24 cellular contexts compared by ENCODE assay signal in genomic region chr19:41586064-41586463, GRCh38. TPM values are rescaled to one million over a fixed set of nuclear protein-coding genes. Genes with fewer than 3 reads are reported as not detected.
"Had no signal": no experiment of that assay in that cellular context is flagged by ENCODE, and none has a peak within 500 bp of the region (broad histone marks: within the 10 kb centered on the region; RNA-seq: fewer than 3 reads in every experiment).

No MANE protein-coding gene starts in this region.

- H3K27me3 ChIP-seq: SJSA1 had no signal

- H3K4me1 ChIP-seq: SJSA1 had no signal

- H3K27me3 Mint-ChIP-seq: IgD-negative memory B cell had no signal

- DNase-seq: Kasumi-1, MM.1S, NCI-H1092 treated with DMSO at 0.1 percent for 48 hours, NCI-H1436, NCI-H187, NCI-H2029, NCI-H2081 treated with DMSO at 0.1 percent for 48 hours, NCI-H2171, NCI-H226, NCI-H446, NCI-H510A, NCI-H524 treated with DMSO at 0.1 percent for 48 hours, NCI-H69, NCI-H774, Right ventricle myocardium superior, RPMI8226, SIG-M5, SK-N-SH had no signal

- ATAC-seq: K562 had no signal

- H3K4me3 ChIP-seq: K562, SJSA1 had no signal

- H3K9me3 ChIP-seq: SK-N-SH had no signal

- H3K4me1 Mint-ChIP-seq: IgD-negative memory B cell had no signal

- H3K36me3 ChIP-seq: SJSA1 had no signal

- H3K27ac ChIP-seq: HL-60, KMS-11, SJSA1 had no signal

- H3K4me3 Mint-ChIP-seq: IgD-negative memory B cell had no signal

RNA-seq across cellular contexts. Expression of gene CEACAM21, which starts 10.1 kb away (rescaled TPM):
- total RNA-seq: M059J, SJSA1 had no signal

RNA-seq across cellular contexts. Expression of gene CEACAM4, which starts 40.8 kb away (rescaled TPM):
- total RNA-seq: K562, M059J, SJSA1 had no signal
